In the genomic region with DNA sequence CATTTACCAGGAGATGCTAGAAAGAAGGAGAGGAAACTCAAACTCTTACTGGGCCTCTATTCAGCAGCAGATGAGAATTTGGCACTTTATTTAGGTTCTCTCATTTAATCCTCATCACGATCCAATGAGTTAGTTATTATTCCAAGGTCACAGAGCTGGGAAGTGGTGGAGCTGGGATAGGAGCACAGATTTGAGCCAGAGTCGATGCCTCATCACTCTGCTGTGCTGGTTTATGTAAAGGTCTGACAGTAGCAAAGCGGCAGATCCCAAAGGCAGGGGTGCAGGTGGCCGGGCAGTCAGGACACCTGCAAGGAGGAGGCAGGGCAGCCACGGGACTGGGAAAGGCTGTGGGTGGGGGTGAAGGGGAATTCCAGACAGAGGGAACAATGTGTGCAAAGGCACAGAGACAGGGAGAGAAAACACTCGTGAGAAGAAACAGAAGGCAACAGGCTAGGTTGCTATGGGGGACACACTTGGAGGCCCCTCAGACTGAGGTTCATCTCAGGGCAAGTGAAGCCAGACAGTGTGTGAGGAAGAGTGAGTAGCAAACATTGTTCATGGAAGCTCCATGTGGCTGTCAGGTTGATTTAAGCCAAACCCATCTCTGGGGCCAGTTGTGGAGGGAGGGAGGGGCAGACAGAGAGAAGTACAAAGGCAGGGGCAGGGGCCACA, we compare ENCODE assay signal across 28 cellular contexts. TPM values are rescaled to one million over a fixed set of nuclear protein-coding genes. Genes with fewer than 3 reads are reported as not detected.
DNase-seq lines count a peak whose midpoint lies in the region; ATAC-seq and TF ChIP-seq lines count a peak whose summit lies in the region.
"Had no signal": no experiment of that assay in that cellular context is flagged by ENCODE, and none has a peak within 500 bp of the region (broad histone marks: within the 10 kb centered on the region; RNA-seq: fewer than 3 reads in every experiment).

No MANE protein-coding gene starts in this region.

- H3K27ac Mint-ChIP-seq in H9, result peak overlapping the region in 2 of 3 experiments; percentile 53 to 74; a peak in 2 of 7 replicates
- H3K27ac Mint-ChIP-seq: activated CD4-positive, alpha-beta memory T cell treated with anti-CD3 and anti-CD28 coated beads, Interleukin-2, amount 10 ng/mL, durations not matched to agents 7 days and 5 days; activated naive CD4-positive, alpha-beta T cell treated with anti-CD3 and anti-CD28 coated beads, Interleukin-2, amount 10 ng/mL, durations not matched to agents 7 days and 5 days; HFFc6; naive thymus-derived CD4-positive, alpha-beta T cell had no signal

- H4K91ac ChIP-seq in H9 (ENCODE audit: insufficient read length, low read depth, low read length), result no peak overlapping the region
- no peak overlapping the region for H4K91ac ChIP-seq in trophoblast cell (ENCODE audit: low read depth, low read length)

- H3K36me3 ChIP-seq in body of pancreas (replicated peaks in 1 of 2; ENCODE audit: insufficient read depth in 1 of 2, low read depth in 2 of 2) (no peaks in the 10 kb centered on the region), left ventricle myocardium inferior (no peaks in the 10 kb centered on the region), trophoblast cell (ENCODE audit: control insufficient read depth in 1 of 2, insufficient read depth in 2 of 2, low read length in 2 of 2) (no peaks in the 10 kb centered on the region)
- H3K36me3 ChIP-seq: adrenal gland, gastrocnemius medialis, thyroid gland had no signal

- H4K20me1 ChIP-seq in H9 (ENCODE audit: control insufficient read depth, insufficient read depth, insufficient read length), result no peaks in the 10 kb centered on the region

- H3K9ac ChIP-seq in H9 (ENCODE audit: extremely low read depth, insufficient read length, low read length) (no peak overlapping the region), trophoblast cell (ENCODE audit: low read length) (no peak overlapping the region)

- no peaks in the 10 kb centered on the region; the same call in 1 of the 2 replicates for H3K27me3 Mint-ChIP-seq in H9 (ENCODE audit: low read depth)

- H3K23ac ChIP-seq in H9 (ENCODE audit: insufficient read length, low read depth, low read length), result no peak overlapping the region
- H3K23ac ChIP-seq in trophoblast cell (ENCODE audit: low read length), result no peak overlapping the region

- WGBS in H9 (ENCODE audit: extremely low coverage, insufficient read length, low lambda C conversion rate), result no CpG with 5 or more reads among the region's 6 CpGs
- 22 to 35% methylated on average over 6 of the region's 6 CpGs for WGBS in body of pancreas, 2 donors
- no CpG with 5 or more reads among the region's 6 CpGs for WGBS in trophoblast cell (ENCODE audit: extremely low coverage, insufficient coverage, insufficient read length)

- no peak overlapping the region for H2AFZ ChIP-seq in H9 (ENCODE audit: low read length)
- no peak overlapping the region for H2AFZ ChIP-seq in trophoblast cell (ENCODE audit: insufficient read depth, low read length, poor library complexity)
- H2AFZ ChIP-seq: GM23338 had no signal

- H3T11ph ChIP-seq in H9 (ENCODE audit: low read length), result no peak overlapping the region

- TF ChIP-seq POLR2A in body of pancreas (IDR thresholded peaks at IDR 0.05), result no peak

- H3K56ac ChIP-seq in H9 (ENCODE audit: insufficient read length, low read depth, low read length), result no peak overlapping the region

- H3K27ac ChIP-seq in H9 (ENCODE audit: insufficient read length, low read depth, low read length) (no peak overlapping the region), body of pancreas (no peak overlapping the region), left ventricle myocardium inferior (replicated peaks) (peak overlapping the region; percentile 35), trophoblast cell (ENCODE audit: low read depth, low read length) (no peak overlapping the region)
- H3K27ac ChIP-seq: adrenal gland, gastrocnemius medialis, thyroid gland had no signal

- no peaks in the 10 kb centered on the region for H3K4me1 ChIP-seq in H9 (ENCODE audit: insufficient read depth, low read length)
- peaks cover 9% of the 10 kb centered on the region for H3K4me1 ChIP-seq in body of pancreas
- peaks cover 32% of the 10 kb centered on the region for H3K4me1 ChIP-seq in left ventricle myocardium inferior
- H3K4me1 ChIP-seq in trophoblast cell (ENCODE audit: control insufficient read depth in 1 of 2, insufficient read depth in 2 of 2, low read length in 2 of 2), result no peaks in the 10 kb centered on the region
- H3K4me1 ChIP-seq: gastrocnemius medialis, thyroid gland had no signal

- H2AK5ac ChIP-seq in H9 (ENCODE audit: insufficient read length, low read length) (no peak overlapping the region), trophoblast cell (ENCODE audit: low read length) (no peak overlapping the region)

- no peaks in the 10 kb centered on the region for H3K23me2 ChIP-seq in H9 (ENCODE audit: insufficient read length, low read depth, low read length, poor library complexity, severe bottlenecking)

- H3K4me2 ChIP-seq in H9 (ENCODE audit: insufficient read depth, insufficient read length, low read length), result no peak overlapping the region
- no peak overlapping the region for H3K4me2 ChIP-seq in trophoblast cell (ENCODE audit: low read length)
- H3K4me2 ChIP-seq: GM23338 had no signal

- H3K79me1 ChIP-seq in H9 (ENCODE audit: insufficient read depth, low read depth, low read length, poor library complexity, severe bottlenecking), result no peaks in the 10 kb centered on the region
- H3K79me1 ChIP-seq in trophoblast cell (ENCODE audit: low read length), result no peaks in the 10 kb centered on the region

- H4K5ac ChIP-seq in H9 (ENCODE audit: insufficient read length, low read depth, low read length), result no peak overlapping the region

- no peak overlapping the region for H2BK120ac ChIP-seq in H9 (ENCODE audit: low read depth, low read length, poor library complexity, severe bottlenecking)
- H2BK120ac ChIP-seq in trophoblast cell (ENCODE audit: insufficient read depth, low read length, poor library complexity), result no peak overlapping the region

- H3K18ac ChIP-seq in H9 (ENCODE audit: insufficient read length, low read depth, low read length), result no peak overlapping the region
- H3K18ac ChIP-seq in trophoblast cell (ENCODE audit: low read length), result no peak overlapping the region

- H3K4me1 Mint-ChIP-seq in H9, result peaks cover 19 to 21% of the 10 kb centered on the region in 2 experiments
- H3K4me1 Mint-ChIP-seq: activated naive CD4-positive, alpha-beta T cell treated with anti-CD3 and anti-CD28 coated beads, Interleukin-2, amount 10 ng/mL, durations not matched to agents 7 days and 5 days; CD4-positive, alpha-beta memory T cell had no signal

- H2BK12ac ChIP-seq in H9 (ENCODE audit: insufficient read length, low read depth, low read length) (no peak overlapping the region), trophoblast cell (ENCODE audit: low read length) (no peak overlapping the region)

- no peaks in the 10 kb centered on the region for H3K9me3 Mint-ChIP-seq in H9
- H3K9me3 Mint-ChIP-seq: activated CD4-positive, alpha-beta memory T cell treated with anti-CD3 and anti-CD28 coated beads, Interleukin-2, amount 10 ng/mL, durations not matched to agents 7 days and 5 days; activated naive CD4-positive, alpha-beta T cell treated with anti-CD3 and anti-CD28 coated beads, Interleukin-2, amount 10 ng/mL, durations not matched to agents 7 days and 5 days; CD4-positive, alpha-beta memory T cell; GM23338; HFFc6 had no signal

- DNase-seq in H9 (no peak), body of pancreas (no peak), left ventricle myocardium inferior (no peak), trophoblast cell (no peak), NCI-H2107 treated with DMSO at 0.1 percent for 48 hours (lab: John Stamatoyannopoulos, UW; ENCODE audit: unreplicated experiment) (no peak)
- DNase-seq in activated CD4-positive, alpha-beta T cell treated with anti-CD3 and anti-CD28 coated beads, Interleukin-2, amount 50 U/mL, for 1 hour, result no peak
- DNase-seq: activated CD4-positive, alpha-beta memory T cell treated with anti-CD3 and anti-CD28 coated beads, Interleukin-2, amount 10 ng/mL, durations not matched to agents 7 days and 5 days; activated CD4-positive, alpha-beta T cell treated with anti-CD3 and anti-CD28 coated beads for 1 hour; activated CD8-positive, alpha-beta memory T cell treated with anti-CD3 and anti-CD28 coated beads, Interleukin-2, amount 50 U/mL, for 4 hours; activated naive CD4-positive, alpha-beta T cell treated with anti-CD3 and anti-CD28 coated beads, Interleukin-2, amount 10 ng/mL, durations not matched to agents 7 days and 5 days; CD4-positive, alpha-beta memory T cell; DND-41; effector CD4-positive, alpha-beta T cell; gastrocnemius medialis; GF-D8; HFFc6; midbrain; naive thymus-derived CD4-positive, alpha-beta T cell; NCI-H1048; NCI-H187; PC-3; stimulated activated CD4-positive, alpha-beta T cell treated with anti-CD3 and anti-CD28 coated beads, Interleukin-1b, Interleukin-23, amount 100 ng/mL, for 48 hours; stimulated activated naive CD8-positive, alpha-beta T cell treated with anti-CD3 and anti-CD28 coated beads, Interleukin-15, Interleukin-2, amounts not matched to agents 100 U/mL and 50 U/mL, for 24 hours; thyroid gland had no signal

- H4K12ac ChIP-seq in trophoblast cell (ENCODE audit: low read depth, low read length), result no peak overlapping the region

- intact Hi-C loops in body of pancreas (cut with DNase I), result no loop called here
- intact Hi-C loops in left ventricle myocardium inferior (cut with micrococcal nuclease), result no loop called here

- no peak for TF ChIP-seq CTCF in H9 (conservative IDR thresholded peaks at IDR 0.05)
- TF ChIP-seq CTCF in body of pancreas (IDR thresholded peaks at IDR 0.05), result no peak
- no peak for TF ChIP-seq CTCF in left ventricle myocardium inferior (IDR thresholded peaks at IDR 0.05; ENCODE audit: borderline replicate concordance)

- no peak overlapping the region for H3K4ac ChIP-seq in H9 (ENCODE audit: low read depth, low read length)
- no peak overlapping the region for H3K4ac ChIP-seq in trophoblast cell (ENCODE audit: low read depth, low read length)

- no peak overlapping the region for H3K4me3 Mint-ChIP-seq in H9
- H3K4me3 Mint-ChIP-seq: activated CD4-positive, alpha-beta memory T cell treated with anti-CD3 and anti-CD28 coated beads, Interleukin-2, amount 10 ng/mL, durations not matched to agents 7 days and 5 days; activated naive CD4-positive, alpha-beta T cell treated with anti-CD3 and anti-CD28 coated beads, Interleukin-2, amount 10 ng/mL, durations not matched to agents 7 days and 5 days; CD4-positive, alpha-beta memory T cell; GM23338; HFFc6; naive thymus-derived CD4-positive, alpha-beta T cell had no signal

- H3K9me3 ChIP-seq in H9 (ENCODE audit: control insufficient read depth, low read depth, low read length), result no peaks in the 10 kb centered on the region
- H3K9me3 ChIP-seq in body of pancreas, result no peaks in the 10 kb centered on the region
- no peaks in the 10 kb centered on the region for H3K9me3 ChIP-seq in left ventricle myocardium inferior (replicated peaks)
- H3K9me3 ChIP-seq in trophoblast cell (ENCODE audit: insufficient read depth, low read depth, low read length), result no peaks in the 10 kb centered on the region
- H3K9me3 ChIP-seq: adrenal gland, gastrocnemius medialis, thyroid gland had no signal

- H2BK5ac ChIP-seq in H9 (ENCODE audit: insufficient read length, low read length) (no peak overlapping the region), trophoblast cell (ENCODE audit: low read depth, low read length, poor library complexity) (no peak overlapping the region)

- H3K4me3 ChIP-seq in body of pancreas (no peak overlapping the region), left ventricle myocardium inferior (no peak overlapping the region), trophoblast cell (ENCODE audit: low read depth, low read length) (peak overlapping the region; percentile 1)
- H3K4me3 ChIP-seq: adrenal gland, gastrocnemius medialis, GM23338, thyroid gland had no signal

- no peak overlapping the region for H2BK20ac ChIP-seq in H9 (ENCODE audit: low read depth, low read length, poor library complexity, severe bottlenecking)

- no peak overlapping the region for H3K14ac ChIP-seq in H9 (ENCODE audit: insufficient read depth, low read length)
- no peak overlapping the region for H3K14ac ChIP-seq in trophoblast cell (ENCODE audit: low read length)

- H4K8ac ChIP-seq in H9 (replicated peaks; ENCODE audit: insufficient read length, low read depth, low read length) (no peak overlapping the region), trophoblast cell (ENCODE audit: low read depth, low read length) (no peak overlapping the region)

- no peaks in the 10 kb centered on the region for H3K79me2 ChIP-seq in H9 (ENCODE audit: insufficient read depth, low read length)
- H3K79me2 ChIP-seq in trophoblast cell (ENCODE audit: control insufficient read depth, insufficient read depth, low read length, poor library complexity), result no peaks in the 10 kb centered on the region

- peaks cover 0 to 2% (median 0%) of the 10 kb centered on the region in 3 experiments; a peak in 1 of 7 replicates for H3K36me3 Mint-ChIP-seq in H9 (ENCODE audit: insufficient read depth in 1 of 3, low read depth in 3 of 3)
- H3K36me3 Mint-ChIP-seq: activated naive CD4-positive, alpha-beta T cell treated with anti-CD3 and anti-CD28 coated beads, Interleukin-2, amount 10 ng/mL, durations not matched to agents 7 days and 5 days; CD4-positive, alpha-beta memory T cell; naive thymus-derived CD4-positive, alpha-beta T cell had no signal

- H2BK15ac ChIP-seq in H9 (ENCODE audit: low read depth, low read length), result no peak overlapping the region

- H3K27me3 ChIP-seq in H9 (ENCODE audit: insufficient read depth, low read length), result no peaks in the 10 kb centered on the region
- no peaks in the 10 kb centered on the region for H3K27me3 ChIP-seq in body of pancreas
- no peaks in the 10 kb centered on the region for H3K27me3 ChIP-seq in left ventricle myocardium inferior (ENCODE audit: low read depth)
- H3K27me3 ChIP-seq in trophoblast cell (ENCODE audit: insufficient read depth, low read length), result no peaks in the 10 kb centered on the region
- H3K27me3 ChIP-seq: adrenal gland, gastrocnemius medialis, thyroid gland had no signal

- ATAC-seq in body of pancreas, result peak; percentile 15
- no peak for ATAC-seq in HG02840 (IDR thresholded peaks at IDR 0.05; ENCODE audit: low FRiP score, unreplicated experiment)
- ATAC-seq in GM19351 (IDR thresholded peaks at IDR 0.05; ENCODE audit: unreplicated experiment), result no peak
- ATAC-seq: gastrocnemius medialis; GM23338; naive thymus-derived CD4-positive, alpha-beta T cell; PC-3; stimulated activated naive CD8-positive, alpha-beta T cell treated with anti-CD3 and anti-CD28 coated beads, Interleukin-15, Interleukin-2, amounts not matched to agents 100 U/mL and 50 U/mL, for 24 hours had no signal

RNA-seq across cellular contexts. Expression of gene RAB6B, which starts 26.8 kb away (rescaled TPM):
- total RNA-seq in H9 (2021), result 12.3 and 14.8 TPM in 2 replicates
- total RNA-seq in body of pancreas, result 1 to 10 TPM; 2.6 to 3.0 TPM
- 59.1 TPM for total RNA-seq in left ventricle myocardium inferior
- 2.1 and 2.2 TPM in 2 replicates for polyA plus RNA-seq in trophoblast cell (2013)
